Comparison of ENCODE assay signal across 17 cellular contexts in genomic region chr6:169646906-169647567, GRCh38.
"Had no signal": no experiment of that assay in that cellular context is flagged by ENCODE, and none has a peak within 500 bp of the region (broad histone marks: within the 10 kb centered on the region; RNA-seq: fewer than 3 reads in every experiment).

No MANE protein-coding gene starts in this region.

- H3K4me3 Mint-ChIP-seq: activated CD8-positive, alpha-beta T cell treated with anti-CD3 and anti-CD28 coated beads for 36 hours; activated T-cell treated with anti-CD3 and anti-CD28 coated beads, Interleukin-2, amount 50 U/mL, for 4 hours; neural crest cell; stimulated activated naive CD8-positive, alpha-beta T cell treated with anti-CD3 and anti-CD28 coated beads, Interleukin-15, Interleukin-2, amounts not matched to agents 100 ng/mL and 50 ng/mL, for 24 hours; T-helper 17 cell; WTC11 had no signal

- H3K9me3 Mint-ChIP-seq: activated CD8-positive, alpha-beta T cell treated with anti-CD3 and anti-CD28 coated beads for 36 hours; activated naive CD4-positive, alpha-beta T cell treated with anti-CD3 and anti-CD28 coated beads, Interleukin-2, amount 50 U/mL, for 72 hours; activated T-cell treated with anti-CD3 and anti-CD28 coated beads, Interleukin-2, amount 50 U/mL, for 4 hours; stimulated activated naive CD8-positive, alpha-beta T cell treated with anti-CD3 and anti-CD28 coated beads, Interleukin-15, Interleukin-2, amounts not matched to agents 100 ng/mL and 50 ng/mL, for 24 hours; WTC11 had no signal

- H3K27me3 ChIP-seq: esophagus muscularis mucosa, ovary, right lobe of liver, uterus had no signal

- H3K27me3 Mint-ChIP-seq: activated CD8-positive, alpha-beta T cell treated with anti-CD3 and anti-CD28 coated beads for 36 hours; stimulated activated naive CD8-positive, alpha-beta T cell treated with anti-CD3 and anti-CD28 coated beads, Interleukin-15, Interleukin-2, amounts not matched to agents 100 ng/mL and 50 ng/mL, for 24 hours; T-helper 17 cell had no signal

- H3K27ac Mint-ChIP-seq: activated CD8-positive, alpha-beta T cell treated with anti-CD3 and anti-CD28 coated beads for 36 hours; stimulated activated naive CD8-positive, alpha-beta T cell treated with anti-CD3 and anti-CD28 coated beads, Interleukin-15, Interleukin-2, amounts not matched to agents 100 ng/mL and 50 ng/mL, for 24 hours; T-helper 17 cell; WTC11 had no signal

- H3K4me1 Mint-ChIP-seq: neural crest cell, T-helper 17 cell, WTC11 had no signal

- H3K36me3 ChIP-seq: ovary, right lobe of liver, uterus had no signal

- H3K36me3 Mint-ChIP-seq: activated naive CD4-positive, alpha-beta T cell treated with anti-CD3 and anti-CD28 coated beads, Interleukin-2, amount 50 U/mL, for 72 hours had no signal

- H3K4me3 ChIP-seq: esophagus muscularis mucosa, ovary, right lobe of liver, uterus had no signal

- H3K9me3 ChIP-seq: esophagus muscularis mucosa, ovary, right lobe of liver, uterus had no signal

- ATAC-seq: activated CD8-positive, alpha-beta T cell treated with anti-CD3 and anti-CD28 coated beads for 36 hours; activated naive CD4-positive, alpha-beta T cell treated with anti-CD3 and anti-CD28 coated beads, Interleukin-2, amount 50 U/mL, for 72 hours; activated T-cell treated with anti-CD3 and anti-CD28 coated beads, Interleukin-2, amount 50 U/mL, for 4 hours; right lobe of liver; T-helper 17 cell; WTC11 had no signal

- DNase-seq: activated CD4-positive, alpha-beta T cell treated with anti-CD3 and anti-CD28 coated beads for 4 hours; activated CD8-positive, alpha-beta T cell treated with anti-CD3 and anti-CD28 coated beads for 36 hours; activated gamma-delta T cell; activated T-cell treated with anti-CD3 and anti-CD28 coated beads, Interleukin-2, amount 50 U/mL, for 4 hours; caudate nucleus; hypothalamus; kidney glomerular epithelial cell; midbrain; ovary; T-helper 17 cell; uterus had no signal

- H3K4me1 ChIP-seq: esophagus muscularis mucosa, right lobe of liver, uterus had no signal

- H3K27ac ChIP-seq: esophagus muscularis mucosa, ovary, right lobe of liver, uterus had no signal
